Comparison of ENCODE assay signal across 6 cellular contexts in genomic region chr20:53309515-53309914, GRCh38.
"Had no signal": no experiment of that assay in that cellular context is flagged by ENCODE, and none has a peak within 500 bp of the region (broad histone marks: within the 10 kb centered on the region; RNA-seq: fewer than 3 reads in every experiment).

No MANE protein-coding gene starts in this region.

- H3K4me2 ChIP-seq: GM23338 had no signal

- H3K27ac ChIP-seq: HL-60 had no signal

- H2AFZ ChIP-seq: GM23338 had no signal

- H3K4me3 ChIP-seq: GM23338 had no signal

- DNase-seq: H9, HCEC 1CT, IMR-90, KG1 had no signal
